Comparison of ENCODE assay signal across 1 cellular context in the genomic region with DNA sequence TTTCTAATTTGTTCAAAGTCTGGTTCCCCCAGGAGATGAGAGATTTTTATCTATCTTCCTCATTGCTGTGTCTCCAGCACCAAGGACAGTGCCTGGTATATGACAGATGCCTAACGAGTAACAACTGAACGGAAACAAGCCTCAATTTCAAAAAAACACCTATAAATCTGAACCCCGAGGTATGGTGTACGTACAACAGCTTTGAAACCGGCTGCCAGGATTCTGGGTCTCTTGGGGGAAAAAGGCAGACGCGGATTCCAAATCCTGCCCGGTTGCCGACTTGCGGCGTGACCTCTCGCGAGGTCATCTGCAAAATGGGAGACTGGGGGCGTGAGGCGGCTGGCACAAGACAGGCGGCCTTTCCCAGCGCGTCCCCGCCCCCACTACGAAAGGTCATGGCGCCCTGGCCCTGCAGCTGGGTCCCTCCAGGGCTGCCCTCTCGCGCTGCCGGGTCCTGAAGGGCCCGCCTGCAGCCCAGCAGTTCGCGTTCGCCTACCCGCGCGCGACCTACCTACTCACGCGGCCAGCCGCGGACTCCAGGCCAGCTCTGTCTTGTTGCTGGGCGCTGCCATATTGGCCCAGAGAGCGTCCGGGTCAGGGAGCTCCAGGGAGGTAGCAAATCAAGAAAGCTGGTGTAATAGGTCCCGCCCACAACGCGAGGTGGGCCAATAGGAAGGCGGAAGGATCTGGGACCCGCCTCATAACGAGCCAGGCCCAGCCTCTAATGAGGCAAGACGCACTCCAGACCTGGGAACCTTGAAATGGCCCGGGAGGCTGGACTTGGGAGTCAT.
A peak's percentile ranks its signal among the peaks of the same experiment; 100 is the strongest.
TF ChIP-seq lines count a peak whose summit lies in the region.

A gene with protein sequence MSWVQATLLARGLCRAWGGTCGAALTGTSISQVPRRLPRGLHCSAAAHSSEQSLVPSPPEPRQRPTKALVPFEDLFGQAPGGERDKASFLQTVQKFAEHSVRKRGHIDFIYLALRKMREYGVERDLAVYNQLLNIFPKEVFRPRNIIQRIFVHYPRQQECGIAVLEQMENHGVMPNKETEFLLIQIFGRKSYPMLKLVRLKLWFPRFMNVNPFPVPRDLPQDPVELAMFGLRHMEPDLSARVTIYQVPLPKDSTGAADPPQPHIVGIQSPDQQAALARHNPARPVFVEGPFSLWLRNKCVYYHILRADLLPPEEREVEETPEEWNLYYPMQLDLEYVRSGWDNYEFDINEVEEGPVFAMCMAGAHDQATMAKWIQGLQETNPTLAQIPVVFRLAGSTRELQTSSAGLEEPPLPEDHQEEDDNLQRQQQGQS (minus strand): TSS at position 584 of the 791 bp plus-strand sequence. CDS start 9,964 bp downstream, outside the sequence.

TF ChIP-seq in HepG2, 621 proteins besides CTCF, POLR2A, EP300 and RAD21 (continued from another document and continues in another):
- TF ChIP-seq, protein P1, sequence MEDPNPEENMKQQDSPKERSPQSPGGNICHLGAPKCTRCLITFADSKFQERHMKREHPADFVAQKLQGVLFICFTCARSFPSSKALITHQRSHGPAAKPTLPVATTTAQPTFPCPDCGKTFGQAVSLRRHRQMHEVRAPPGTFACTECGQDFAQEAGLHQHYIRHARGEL (CRISPR knock-in tag; IDR thresholded peaks at IDR 0.05), result no peak
- TF ChIP-seq ZMYM4 (CRISPR knock-in tag; IDR thresholded peaks at IDR 0.05) (peak; percentile 87), ZNF557 (CRISPR knock-in tag; IDR thresholded peaks at IDR 0.05) (no peak), ISX (CRISPR knock-in tag; conservative IDR thresholded peaks at IDR 0.05) (no peak), ZNF720 (CRISPR knock-in tag; IDR thresholded peaks at IDR 0.05) (no peak), JUND (CRISPR knock-in tag; IDR thresholded peaks at IDR 0.05) (peak; percentile 31; the same call in 1 of the 2 replicates), NONO (IDR thresholded peaks at IDR 0.05) (no peak), NONO (CRISPR knock-in tag; conservative IDR thresholded peaks at IDR 0.05) (peak; percentile 86), ZSCAN9 (CRISPR knock-in tag; IDR thresholded peaks at IDR 0.05; ENCODE audit: borderline replicate concordance) (peak; percentile 61; the same call in 1 of the 2 replicates), FOXM1 (CRISPR knock-in tag; IDR thresholded peaks at IDR 0.05) (no peak), SNAPC2 (CRISPR knock-in tag; IDR thresholded peaks at IDR 0.05) (no peak), LCORL (IDR thresholded peaks at IDR 0.05) (no peak), LCORL (CRISPR knock-in tag; IDR thresholded peaks at IDR 0.05) (peak; percentile 84), EED (CRISPR knock-in tag; IDR thresholded peaks at IDR 0.05) (peak; percentile 92), SP1 (IDR thresholded peaks at IDR 0.05) (no peak), SP1 (CRISPR knock-in tag; IDR thresholded peaks at IDR 0.05) (peak; percentile 51), ZNF616 (CRISPR knock-in tag; IDR thresholded peaks at IDR 0.05; ENCODE audit: low read depth) (no peak), ZNF678 (CRISPR knock-in tag; IDR thresholded peaks at IDR 0.05) (no peak), ZNF746 (CRISPR knock-in tag; IDR thresholded peaks at IDR 0.05) (no peak), ZNF772 (CRISPR knock-in tag; IDR thresholded peaks at IDR 0.05) (peak; percentile 84), KLF16 (CRISPR knock-in tag; IDR thresholded peaks at IDR 0.05) (peak in 1 of 2 experiments; percentile 83; a peak in 1 of 4 replicates), ZNF383 (CRISPR knock-in tag; IDR thresholded peaks at IDR 0.05; ENCODE audit: borderline replicate concordance) (no peak), SRF (IDR thresholded peaks at IDR 0.05; ENCODE audit: low read depth, low read length) (no peak), SMAD9 (CRISPR knock-in tag; IDR thresholded peaks at IDR 0.05) (no peak), NCOA5 (CRISPR knock-in tag; IDR thresholded peaks at IDR 0.05) (no peak), PCBP1 (IDR thresholded peaks at IDR 0.05; ENCODE audit: borderline replicate concordance, low read depth, low read length) (0 out of 2 replicates have a peak, but pooled peaks have one; percentile 70), XBP1 (CRISPR knock-in tag; IDR thresholded peaks at IDR 0.05) (no peak), ZNF709 (CRISPR knock-in tag; IDR thresholded peaks at IDR 0.05) (no peak), ZFP37 (CRISPR knock-in tag; IDR thresholded peaks at IDR 0.05; ENCODE audit: borderline replicate concordance) (no peak), ZNF232 (CRISPR knock-in tag; IDR thresholded peaks at IDR 0.05; ENCODE audit: borderline replicate concordance) (no peak; the same call in 1 of the 2 replicates), PPARG (CRISPR knock-in tag; conservative IDR thresholded peaks at IDR 0.05) (no peak), ZNF446 (CRISPR knock-in tag; IDR thresholded peaks at IDR 0.05) (no peak)
- TF ChIP-seq, protein P2, sequence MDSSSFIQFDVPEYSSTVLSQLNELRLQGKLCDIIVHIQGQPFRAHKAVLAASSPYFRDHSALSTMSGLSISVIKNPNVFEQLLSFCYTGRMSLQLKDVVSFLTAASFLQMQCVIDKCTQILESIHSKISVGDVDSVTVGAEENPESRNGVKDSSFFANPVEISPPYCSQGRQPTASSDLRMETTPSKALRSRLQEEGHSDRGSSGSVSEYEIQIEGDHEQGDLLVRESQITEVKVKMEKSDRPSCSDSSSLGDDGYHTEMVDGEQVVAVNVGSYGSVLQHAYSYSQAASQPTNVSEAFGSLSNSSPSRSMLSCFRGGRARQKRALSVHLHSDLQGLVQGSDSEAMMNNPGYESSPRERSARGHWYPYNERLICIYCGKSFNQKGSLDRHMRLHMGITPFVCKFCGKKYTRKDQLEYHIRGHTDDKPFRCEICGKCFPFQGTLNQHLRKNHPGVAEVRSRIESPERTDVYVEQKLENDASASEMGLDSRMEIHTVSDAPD (CRISPR knock-in tag; IDR thresholded peaks at IDR 0.05), result no peak
- TF ChIP-seq, protein P3, sequence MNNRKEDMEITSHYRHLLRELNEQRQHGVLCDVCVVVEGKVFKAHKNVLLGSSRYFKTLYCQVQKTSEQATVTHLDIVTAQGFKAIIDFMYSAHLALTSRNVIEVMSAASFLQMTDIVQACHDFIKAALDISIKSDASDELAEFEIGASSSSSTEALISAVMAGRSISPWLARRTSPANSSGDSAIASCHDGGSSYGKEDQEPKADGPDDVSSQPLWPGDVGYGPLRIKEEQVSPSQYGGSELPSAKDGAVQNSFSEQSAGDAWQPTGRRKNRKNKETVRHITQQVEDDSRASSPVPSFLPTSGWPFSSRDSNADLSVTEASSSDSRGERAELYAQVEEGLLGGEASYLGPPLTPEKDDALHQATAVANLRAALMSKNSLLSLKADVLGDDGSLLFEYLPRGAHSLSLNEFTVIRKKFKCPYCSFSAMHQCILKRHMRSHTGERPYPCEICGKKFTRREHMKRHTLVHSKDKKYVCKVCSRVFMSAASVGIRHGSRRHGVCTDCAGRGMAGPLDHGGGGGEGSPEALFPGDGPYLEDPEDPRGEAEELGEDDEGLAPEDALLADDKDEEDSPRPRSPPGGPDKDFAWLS (CRISPR knock-in tag; IDR thresholded peaks at IDR 0.05; ENCODE audit: borderline replicate concordance), result no peak
- TF ChIP-seq, protein P4, sequence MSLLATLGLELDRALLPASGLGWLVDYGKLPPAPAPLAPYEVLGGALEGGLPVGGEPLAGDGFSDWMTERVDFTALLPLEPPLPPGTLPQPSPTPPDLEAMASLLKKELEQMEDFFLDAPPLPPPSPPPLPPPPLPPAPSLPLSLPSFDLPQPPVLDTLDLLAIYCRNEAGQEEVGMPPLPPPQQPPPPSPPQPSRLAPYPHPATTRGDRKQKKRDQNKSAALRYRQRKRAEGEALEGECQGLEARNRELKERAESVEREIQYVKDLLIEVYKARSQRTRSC (CRISPR knock-in tag; IDR thresholded peaks at IDR 0.05; ENCODE audit: low read depth), result no peak
- TF ChIP-seq, protein P5, sequence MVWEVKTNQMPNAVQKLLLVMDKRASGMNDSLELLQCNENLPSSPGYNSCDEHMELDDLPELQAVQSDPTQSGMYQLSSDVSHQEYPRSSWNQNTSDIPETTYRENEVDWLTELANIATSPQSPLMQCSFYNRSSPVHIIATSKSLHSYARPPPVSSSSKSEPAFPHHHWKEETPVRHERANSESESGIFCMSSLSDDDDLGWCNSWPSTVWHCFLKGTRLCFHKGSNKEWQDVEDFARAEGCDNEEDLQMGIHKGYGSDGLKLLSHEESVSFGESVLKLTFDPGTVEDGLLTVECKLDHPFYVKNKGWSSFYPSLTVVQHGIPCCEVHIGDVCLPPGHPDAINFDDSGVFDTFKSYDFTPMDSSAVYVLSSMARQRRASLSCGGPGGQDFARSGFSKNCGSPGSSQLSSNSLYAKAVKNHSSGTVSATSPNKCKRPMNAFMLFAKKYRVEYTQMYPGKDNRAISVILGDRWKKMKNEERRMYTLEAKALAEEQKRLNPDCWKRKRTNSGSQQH (CRISPR knock-in tag; IDR thresholded peaks at IDR 0.05; ENCODE audit: low read depth), result peak; percentile 28; the same call in 1 of the 2 replicates
- TF ChIP-seq, protein P6, sequence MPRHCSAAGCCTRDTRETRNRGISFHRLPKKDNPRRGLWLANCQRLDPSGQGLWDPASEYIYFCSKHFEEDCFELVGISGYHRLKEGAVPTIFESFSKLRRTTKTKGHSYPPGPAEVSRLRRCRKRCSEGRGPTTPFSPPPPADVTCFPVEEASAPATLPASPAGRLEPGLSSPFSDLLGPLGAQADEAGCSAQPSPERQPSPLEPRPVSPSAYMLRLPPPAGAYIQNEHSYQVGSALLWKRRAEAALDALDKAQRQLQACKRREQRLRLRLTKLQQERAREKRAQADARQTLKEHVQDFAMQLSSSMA (CRISPR knock-in tag; IDR thresholded peaks at IDR 0.05), result 0 out of 2 replicates have a peak, but pooled peaks have one; percentile 71
- TF ChIP-seq, protein P7, sequence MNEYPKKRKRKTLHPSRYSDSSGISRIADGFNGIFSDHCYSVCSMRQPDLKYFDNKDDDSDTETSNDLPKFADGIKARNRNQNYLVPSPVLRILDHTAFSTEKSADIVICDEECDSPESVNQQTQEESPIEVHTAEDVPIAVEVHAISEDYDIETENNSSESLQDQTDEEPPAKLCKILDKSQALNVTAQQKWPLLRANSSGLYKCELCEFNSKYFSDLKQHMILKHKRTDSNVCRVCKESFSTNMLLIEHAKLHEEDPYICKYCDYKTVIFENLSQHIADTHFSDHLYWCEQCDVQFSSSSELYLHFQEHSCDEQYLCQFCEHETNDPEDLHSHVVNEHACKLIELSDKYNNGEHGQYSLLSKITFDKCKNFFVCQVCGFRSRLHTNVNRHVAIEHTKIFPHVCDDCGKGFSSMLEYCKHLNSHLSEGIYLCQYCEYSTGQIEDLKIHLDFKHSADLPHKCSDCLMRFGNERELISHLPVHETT (CRISPR knock-in tag; conservative IDR thresholded peaks at IDR 0.05), result peak; percentile 87
- TF ChIP-seq, protein P8, sequence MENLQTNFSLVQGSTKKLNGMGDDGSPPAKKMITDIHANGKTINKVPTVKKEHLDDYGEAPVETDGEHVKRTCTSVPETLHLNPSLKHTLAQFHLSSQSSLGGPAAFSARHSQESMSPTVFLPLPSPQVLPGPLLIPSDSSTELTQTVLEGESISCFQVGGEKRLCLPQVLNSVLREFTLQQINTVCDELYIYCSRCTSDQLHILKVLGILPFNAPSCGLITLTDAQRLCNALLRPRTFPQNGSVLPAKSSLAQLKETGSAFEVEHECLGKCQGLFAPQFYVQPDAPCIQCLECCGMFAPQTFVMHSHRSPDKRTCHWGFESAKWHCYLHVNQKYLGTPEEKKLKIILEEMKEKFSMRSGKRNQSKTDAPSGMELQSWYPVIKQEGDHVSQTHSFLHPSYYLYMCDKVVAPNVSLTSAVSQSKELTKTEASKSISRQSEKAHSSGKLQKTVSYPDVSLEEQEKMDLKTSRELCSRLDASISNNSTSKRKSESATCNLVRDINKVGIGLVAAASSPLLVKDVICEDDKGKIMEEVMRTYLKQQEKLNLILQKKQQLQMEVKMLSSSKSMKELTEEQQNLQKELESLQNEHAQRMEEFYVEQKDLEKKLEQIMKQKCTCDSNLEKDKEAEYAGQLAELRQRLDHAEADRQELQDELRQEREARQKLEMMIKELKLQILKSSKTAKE (CRISPR knock-in tag; IDR thresholded peaks at IDR 0.05; ENCODE audit: borderline replicate concordance), result 0 out of 2 replicates have a peak, but pooled peaks have one; percentile 8
- TF ChIP-seq, protein P9, sequence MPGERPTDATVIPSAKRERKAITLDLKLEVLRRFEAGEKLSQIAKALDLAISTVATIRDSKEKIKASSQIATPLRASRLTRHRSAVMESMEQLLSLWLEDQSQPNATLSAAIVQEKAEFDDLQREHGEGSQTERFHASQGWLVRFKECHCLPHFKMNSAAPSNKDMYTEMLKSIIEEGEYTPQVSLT (CRISPR knock-in tag; IDR thresholded peaks at IDR 0.05; ENCODE audit: borderline replicate concordance, low read depth), result no peak
- TF ChIP-seq, protein P10, sequence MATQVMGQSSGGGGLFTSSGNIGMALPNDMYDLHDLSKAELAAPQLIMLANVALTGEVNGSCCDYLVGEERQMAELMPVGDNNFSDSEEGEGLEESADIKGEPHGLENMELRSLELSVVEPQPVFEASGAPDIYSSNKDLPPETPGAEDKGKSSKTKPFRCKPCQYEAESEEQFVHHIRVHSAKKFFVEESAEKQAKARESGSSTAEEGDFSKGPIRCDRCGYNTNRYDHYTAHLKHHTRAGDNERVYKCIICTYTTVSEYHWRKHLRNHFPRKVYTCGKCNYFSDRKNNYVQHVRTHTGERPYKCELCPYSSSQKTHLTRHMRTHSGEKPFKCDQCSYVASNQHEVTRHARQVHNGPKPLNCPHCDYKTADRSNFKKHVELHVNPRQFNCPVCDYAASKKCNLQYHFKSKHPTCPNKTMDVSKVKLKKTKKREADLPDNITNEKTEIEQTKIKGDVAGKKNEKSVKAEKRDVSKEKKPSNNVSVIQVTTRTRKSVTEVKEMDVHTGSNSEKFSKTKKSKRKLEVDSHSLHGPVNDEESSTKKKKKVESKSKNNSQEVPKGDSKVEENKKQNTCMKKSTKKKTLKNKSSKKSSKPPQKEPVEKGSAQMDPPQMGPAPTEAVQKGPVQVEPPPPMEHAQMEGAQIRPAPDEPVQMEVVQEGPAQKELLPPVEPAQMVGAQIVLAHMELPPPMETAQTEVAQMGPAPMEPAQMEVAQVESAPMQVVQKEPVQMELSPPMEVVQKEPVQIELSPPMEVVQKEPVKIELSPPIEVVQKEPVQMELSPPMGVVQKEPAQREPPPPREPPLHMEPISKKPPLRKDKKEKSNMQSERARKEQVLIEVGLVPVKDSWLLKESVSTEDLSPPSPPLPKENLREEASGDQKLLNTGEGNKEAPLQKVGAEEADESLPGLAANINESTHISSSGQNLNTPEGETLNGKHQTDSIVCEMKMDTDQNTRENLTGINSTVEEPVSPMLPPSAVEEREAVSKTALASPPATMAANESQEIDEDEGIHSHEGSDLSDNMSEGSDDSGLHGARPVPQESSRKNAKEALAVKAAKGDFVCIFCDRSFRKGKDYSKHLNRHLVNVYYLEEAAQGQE (IDR thresholded peaks at IDR 0.05; ENCODE audit: borderline replicate concordance in 1 of 2, low read depth in 1 of 2, low read length in 2 of 2), result peak; percentile 55 to 98
- TF ChIP-seq, protein P11, sequence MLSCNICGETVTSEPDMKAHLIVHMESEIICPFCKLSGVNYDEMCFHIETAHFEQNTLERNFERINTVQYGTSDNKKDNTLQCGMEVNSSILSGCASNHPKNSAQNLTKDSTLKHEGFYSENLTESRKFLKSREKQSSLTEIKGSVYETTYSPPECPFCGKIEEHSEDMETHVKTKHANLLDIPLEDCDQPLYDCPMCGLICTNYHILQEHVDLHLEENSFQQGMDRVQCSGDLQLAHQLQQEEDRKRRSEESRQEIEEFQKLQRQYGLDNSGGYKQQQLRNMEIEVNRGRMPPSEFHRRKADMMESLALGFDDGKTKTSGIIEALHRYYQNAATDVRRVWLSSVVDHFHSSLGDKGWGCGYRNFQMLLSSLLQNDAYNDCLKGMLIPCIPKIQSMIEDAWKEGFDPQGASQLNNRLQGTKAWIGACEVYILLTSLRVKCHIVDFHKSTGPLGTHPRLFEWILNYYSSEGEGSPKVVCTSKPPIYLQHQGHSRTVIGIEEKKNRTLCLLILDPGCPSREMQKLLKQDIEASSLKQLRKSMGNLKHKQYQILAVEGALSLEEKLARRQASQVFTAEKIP (CRISPR knock-in tag; IDR thresholded peaks at IDR 0.05; ENCODE audit: borderline replicate concordance), result no peak
